8 cellular contexts compared by ENCODE assay signal in genomic region chr1:107141491-107142369, GRCh38. TPM values are rescaled to one million over a fixed set of nuclear protein-coding genes. Genes with fewer than 3 reads are reported as not detected.
DNase-seq lines count a peak whose midpoint lies in the region; ATAC-seq and TF ChIP-seq lines count a peak whose summit lies in the region.

No MANE protein-coding gene starts in this region.

- TF ChIP-seq CTCF in upper lobe of right lung (IDR thresholded peaks at IDR 0.05), result peak; percentile 75

- H3K36me3 ChIP-seq in H7 (replicated peaks; ENCODE audit: control insufficient read depth, insufficient read depth, low read length) (no peaks in the 10 kb centered on the region), upper lobe of right lung (no peaks in the 10 kb centered on the region)

- H3K4me1 ChIP-seq in mononuclear cell (ENCODE audit: insufficient read depth, low read length) (peaks cover 13% of the 10 kb centered on the region), upper lobe of right lung (peaks cover 9% of the 10 kb centered on the region)

- intact Hi-C loops in upper lobe of right lung (cut with DNase I), result no loop called here

- H3K27ac ChIP-seq in upper lobe of right lung, result no peak overlapping the region

- peak; percentile 40 for ATAC-seq in esophagus mucosa
- peak; percentile 58 for ATAC-seq in upper lobe of right lung

- H3K27me3 ChIP-seq in H7 (ENCODE audit: control insufficient read depth, insufficient read depth, low read length) (peaks cover 6% of the 10 kb centered on the region), mononuclear cell (ENCODE audit: insufficient read depth, low read length) (peaks cover 80% of the 10 kb centered on the region), upper lobe of right lung (peaks cover 29% of the 10 kb centered on the region)

- H3K9me3 ChIP-seq in mononuclear cell (ENCODE audit: low read depth, low read length) (no peaks in the 10 kb centered on the region), upper lobe of right lung (no peaks in the 10 kb centered on the region)

- H3K4me3 ChIP-seq in H7 (ENCODE audit: insufficient read depth, low read depth, low read length) (peak overlapping the region; percentile 81), mononuclear cell (ENCODE audit: low read length) (peak overlapping the region; percentile 22), upper lobe of right lung (peak overlapping the region; percentile 61)

- DNase-seq in EL, result peak; percentile 65
- peak; percentile 31 for DNase-seq in H7
- DNase-seq in NCI-H1694 (lab: John Stamatoyannopoulos, UW), result peak; percentile 88
- peak; percentile 2 to 9 for DNase-seq in activated CD4-positive, alpha-beta T cell treated with anti-CD3 and anti-CD28 coated beads, Interleukin-2, amount 50 U/mL, for 48 hours
- DNase-seq in upper lobe of right lung, result peak; percentile 65
- no peak for DNase-seq in OCI-M2 (lab: John Stamatoyannopoulos, UW; ENCODE audit: unreplicated experiment)

RNA-seq across cellular contexts. Expression of gene NTNG1, which starts 0.9 kb away (rescaled TPM):
- total RNA-seq in H7 (2014; rRNA removed; shearing (Covaris generic)), result 3.7 and 5.4 TPM in 2 replicates
- 0.48 TPM for total RNA-seq in esophagus mucosa
- total RNA-seq in mononuclear cell, result 1.6 TPM
- 12.6 TPM for total RNA-seq in upper lobe of right lung

Comparison
In these comparisons a context has a peak if more than half of its experiments do, and no peak if none do; other contexts are left out.
1. H3K4me3 ChIP-seq: peak in every context shown above with its lines; median percentile 81 in H7; 61 in upper lobe of right lung; 22 in mononuclear cell.